In the genomic region with DNA sequence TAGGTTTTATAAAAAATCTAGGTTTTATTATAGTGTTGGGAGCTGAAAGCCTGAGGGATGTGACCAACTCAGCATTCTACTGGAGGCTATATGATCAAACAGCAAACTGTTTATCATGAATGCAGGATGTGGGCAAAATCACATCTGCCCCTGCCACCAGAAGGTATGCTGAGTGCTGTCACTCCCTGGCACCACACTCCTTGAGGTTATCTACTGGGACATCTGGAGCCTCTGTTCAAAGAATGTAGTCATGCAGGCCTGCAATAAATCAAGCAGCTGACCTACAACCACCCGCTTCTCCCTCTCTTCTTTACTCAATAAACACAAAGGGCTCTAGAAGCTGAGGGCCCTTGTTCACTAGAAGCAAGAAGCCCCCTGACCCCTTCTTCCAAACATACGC, we compare ENCODE assay signal across 10 cellular contexts.
"Had no signal": no experiment of that assay in that cellular context is flagged by ENCODE, and none has a peak within 500 bp of the region (broad histone marks: within the 10 kb centered on the region; RNA-seq: fewer than 3 reads in every experiment).

No MANE protein-coding gene starts in this region.

- H3K4me2 ChIP-seq: KMS-11 had no signal

- DNase-seq: GM23248, GOT3, H7, HFFc6, IMR-90, Karpas-422, KBM-7 had no signal

- ATAC-seq: HCT116 had no signal

- H3K4me1 ChIP-seq: HAP-1 had no signal

- H3K9ac ChIP-seq: GM23248, KMS-11 had no signal

- H3K36me3 ChIP-seq: HAP-1 had no signal

- H3K9me3 ChIP-seq: HAP-1 had no signal

- H2AFZ ChIP-seq: GM23248 had no signal

- H3K4me3 ChIP-seq: GM23248, HAP-1 had no signal
